ENCODE assay signal across 8 cellular contexts in genomic region chr1:205210876-205211838, GRCh38. TPM values are rescaled to one million over a fixed set of nuclear protein-coding genes. Genes with fewer than 3 reads are reported as not detected.
A peak's percentile ranks its signal among the peaks of the same experiment; 100 is the strongest.
DNase-seq lines count a peak whose midpoint lies in the region; ATAC-seq, FAIRE-seq and TF ChIP-seq lines count a peak whose summit lies in the region.

DSTYK (minus strand) TSS chr1:205211702; CDS start chr1:205211535, 167 bp downstream.

- TF ChIP-seq CTCF in BE2C (IDR thresholded peaks at IDR 0.05; ENCODE audit: low read depth, low read length) (no peak), coronary artery (IDR thresholded peaks at IDR 0.05) (no peak)

- peaks cover 49% of the 10 kb centered on the region for H3K4me1 Mint-ChIP-seq in activated CD4-positive, alpha-beta T cell treated with anti-CD3 and anti-CD28 coated beads, Interleukin-2, amount 10 ng/mL, durations not matched to agents 7 days and 5 days

- CTCF ChIA-PET in activated CD4-positive, alpha-beta T cell treated with anti-CD3 and anti-CD28 coated beads, Interleukin-2, amount 10 ng/mL, durations not matched to agents 7 days and 5 days (lab: Charles Lee), result no interaction called here

- H3K4me3 ChIP-seq in BE2C (ENCODE audit: low read depth, low read length), result peak within 1 kb of the TSS; percentile 92
- peak within 1 kb of the TSS; percentile 99 for H3K4me3 ChIP-seq in coronary artery

- H3K4me1 ChIP-seq in BE2C, result no peaks in the 10 kb centered on the region

- H3K9me3 Mint-ChIP-seq in activated CD4-positive, alpha-beta T cell treated with anti-CD3 and anti-CD28 coated beads, Interleukin-2, amount 10 ng/mL, durations not matched to agents 7 days and 5 days, result no peaks in the 10 kb centered on the region

- no peaks in the 10 kb centered on the region for H3K36me3 ChIP-seq in BE2C

- intact Hi-C loops in left colon (cut with DNase I, micrococcal nuclease), result no loop called here

- POLR2A ChIA-PET in activated CD4-positive, alpha-beta T cell treated with anti-CD3 and anti-CD28 coated beads, Interleukin-2, amount 10 ng/mL, durations not matched to agents 7 days and 5 days (lab: Charles Lee), result no interaction called here

- peak within 1 kb of the TSS; percentile 94 for H3K4me3 Mint-ChIP-seq in activated CD4-positive, alpha-beta T cell treated with anti-CD3 and anti-CD28 coated beads, Interleukin-2, amount 10 ng/mL, durations not matched to agents 7 days and 5 days

- H3K27ac Mint-ChIP-seq in activated CD4-positive, alpha-beta T cell treated with anti-CD3 and anti-CD28 coated beads, Interleukin-2, amount 10 ng/mL, durations not matched to agents 7 days and 5 days, result peak within 1 kb of the TSS; percentile 93

- H3K36me3 Mint-ChIP-seq in activated CD4-positive, alpha-beta T cell treated with anti-CD3 and anti-CD28 coated beads, Interleukin-2, amount 10 ng/mL, durations not matched to agents 7 days and 5 days (ENCODE audit: low read depth), result no peaks in the 10 kb centered on the region

- peak; percentile 66 for ATAC-seq in HG03457 (IDR thresholded peaks at IDR 0.05; ENCODE audit: unreplicated experiment)
- ATAC-seq in left colon, result peak; percentile 92

- peak; percentile 95 for DNase-seq in BE2C
- DNase-seq in GM19239 (ENCODE audit: insufficient read length, low spot score), result peak; percentile 84
- DNase-seq in NCI-H526 (lab: John Stamatoyannopoulos, UW), result peak; percentile 77 to 92
- peak; percentile 93 for DNase-seq in activated CD4-positive, alpha-beta T cell treated with anti-CD3 and anti-CD28 coated beads, Interleukin-2, amount 10 ng/mL, durations not matched to agents 7 days and 5 days
- DNase-seq in coronary artery (ENCODE audit: low spot score), result peak; percentile 97
- DNase-seq in left colon, result peak; percentile 91 to 95
- peak; percentile 84 to 87 for DNase-seq in stimulated activated CD4-positive, alpha-beta T cell treated with anti-CD3 and anti-CD28 coated beads, Interleukin-1b, Interleukin-23, amount 100 ng/mL, for 4 hours (ENCODE audit: low read depth in 2 of 2)

- H3K9me3 ChIP-seq in BE2C, result no peaks in the 10 kb centered on the region

- H3K27me3 ChIP-seq in BE2C, result no peaks in the 10 kb centered on the region

- FAIRE-seq in GM19239 (lab: Jason Lieb, UNC), result peak; percentile 80

- no peaks in the 10 kb centered on the region for H3K27me3 Mint-ChIP-seq in activated CD4-positive, alpha-beta T cell treated with anti-CD3 and anti-CD28 coated beads, Interleukin-2, amount 10 ng/mL, durations not matched to agents 7 days and 5 days

- H3K27ac ChIP-seq in coronary artery, result peak within 1 kb of the TSS; percentile 85 to 98

RNA-seq across cellular contexts. Expression of gene DSTYK, which starts in this region (rescaled TPM):
- 2.7 TPM for polyA plus RNA-seq in BE2C (2012; ENCODE audit: insufficient read depth, insufficient read length, low read depth)
- 1 to 10 TPM; 8.8 to 8.9 TPM for total RNA-seq in activated CD4-positive, alpha-beta T cell treated with anti-CD3 and anti-CD28 coated beads, Interleukin-2, amount 10 ng/mL, durations not matched to agents 7 days and 5 days
- total RNA-seq in left colon, result 1 to 10 TPM; 4.7 to 7.0 TPM

Comparison
In these comparisons a context has a peak if more than half of its experiments do, and no peak if none do; other contexts are left out.
1. Peak in every context shown above with its lines: DNase-seq, ATAC-seq, H3K4me3 ChIP-seq and H3K27ac ChIP-seq.